Comparison of ENCODE assay signal across 1 cellular context in the genomic region with DNA sequence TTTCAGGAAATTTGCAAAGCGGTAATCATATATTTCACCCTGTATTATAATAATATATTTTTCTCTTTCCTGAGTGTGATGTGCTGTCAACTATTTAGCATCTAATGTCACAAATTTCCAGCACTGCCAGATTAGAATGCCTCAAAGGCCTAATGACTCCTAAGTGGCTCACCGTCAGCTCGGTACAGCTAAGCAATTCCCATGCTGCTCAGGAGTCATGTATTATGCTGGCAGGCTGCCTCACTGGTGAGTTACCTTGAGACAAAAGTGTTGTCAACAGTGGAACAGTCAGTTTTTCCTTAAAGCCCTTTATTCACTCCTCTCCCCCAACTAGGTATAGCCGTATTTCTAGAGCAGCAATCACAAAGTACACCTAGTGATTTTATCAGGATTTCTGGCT.
TF ChIP-seq lines count a peak whose summit lies in the region.

No MANE protein-coding gene starts in this region.

TF ChIP-seq in H1, 55 proteins besides CTCF, POLR2A, EP300 and RAD21:
- TF ChIP-seq KDM5A (IDR thresholded peaks at IDR 0.05; ENCODE audit: low read length) (no peak), TEAD4 (IDR thresholded peaks at IDR 0.05; ENCODE audit: low read depth, low read length) (no peak), SIN3A (conservative IDR thresholded peaks at IDR 0.05 in 1 of 2, IDR thresholded peaks at IDR 0.05 in 1 of 2; ENCODE audit: low read depth in 1 of 2, low read length in 2 of 2) (no peak), JUND (IDR thresholded peaks at IDR 0.05; ENCODE audit: low read length) (no peak), KDM4A (IDR thresholded peaks at IDR 0.05; ENCODE audit: low read depth, low read length, severe bottlenecking) (no peak), CEBPB (IDR thresholded peaks at IDR 0.05; ENCODE audit: low read depth, low read length) (no peak), YY1 (IDR thresholded peaks at IDR 0.05; ENCODE audit: low read depth, low read length) (no peak), JUN (IDR thresholded peaks at IDR 0.05; ENCODE audit: low read depth, low read length) (no peak), TCF12 (IDR thresholded peaks at IDR 0.05; ENCODE audit: low read depth, low read length) (no peak), SP4 (IDR thresholded peaks at IDR 0.05; ENCODE audit: low read length) (no peak), SAP30 (IDR thresholded peaks at IDR 0.05; ENCODE audit: insufficient read depth, insufficient replicate concordance, low read length) (no peak), GTF2F1 (IDR thresholded peaks at IDR 0.05; ENCODE audit: borderline replicate concordance, low read depth, low read length) (no peak)
TF ChIP-seq in H1: peak in this region for 0.
